In genomic region chr7:30660331-30661255, GRCh38 we compare ENCODE assay signal across 21 cellular contexts. TPM values are rescaled to one million over a fixed set of nuclear protein-coding genes. Genes with fewer than 3 reads are reported as not detected.
DNase-seq lines count a peak whose midpoint lies in the region; ATAC-seq, FAIRE-seq and TF ChIP-seq lines count a peak whose summit lies in the region.
"Had no signal": no experiment of that assay in that cellular context is flagged by ENCODE, and none has a peak within 500 bp of the region (broad histone marks: within the 10 kb centered on the region; RNA-seq: fewer than 3 reads in every experiment).

No MANE protein-coding gene starts in this region.

- H3K4me2 ChIP-seq in K562 (ENCODE audit: insufficient read depth, low read length) = no peak overlapping the region
- H3K4me2 ChIP-seq: PC-9 had no signal

- no peak for FAIRE-seq in K562 (lab: Jason Lieb, UNC)

- H3K4me3 Mint-ChIP-seq in CD14-positive monocyte = no peak overlapping the region
- H3K4me3 Mint-ChIP-seq: natural killer cell had no signal

- POLR2A ChIA-PET in K562 (lab: Yijun Ruan, JAX) = interaction anchor here (0.7 to 2.3 kb wide), 2 partner anchors 13 to 20 kb away, joined by 5 to 16 read pairs; no protein-coding TSS in a partner anchor

- in situ Hi-C loops in K562 (cut with MboI) = no loop called here

- no peaks in the 10 kb centered on the region for H3K79me2 ChIP-seq in K562 (ENCODE audit: control insufficient read depth, insufficient read depth, low read length)

- H3K27me3 ChIP-seq in K562 (ENCODE audit: control insufficient read depth in 2 of 2, insufficient read depth in 2 of 2, low read length in 2 of 2) = peaks cover 4 to 64% of the 10 kb centered on the region in 2 experiments; a peak in 4 of 5 replicates
- H3K27me3 ChIP-seq: ascending aorta had no signal

- peaks cover 0 to 1% of the 10 kb centered on the region in 2 experiments; a peak in 1 of 5 replicates for H3K4me1 ChIP-seq in K562 (replicated peaks in 1 of 2; ENCODE audit: control insufficient read depth in 2 of 2, insufficient read depth in 2 of 2, low read length in 2 of 2)
- H3K4me1 ChIP-seq: ascending aorta, gastroesophageal sphincter had no signal

- H3K27ac ChIP-seq in K562 (ENCODE audit: extremely low read depth, low read depth, low read length) = no peak overlapping the region
- H3K27ac ChIP-seq: ascending aorta, epithelial cell of prostate, gastroesophageal sphincter, HL-60, PC-9 had no signal

- CTCF ChIA-PET in K562 (lab: Yijun Ruan, JAX; ENCODE audit: low intra/inter-chr PET ratio) = no interaction called here

- BruUV-seq in K562 (replicated peaks; lab: Mats Ljungman, UMichigan) = no TSS peak

- peaks cover 4% of the 10 kb centered on the region; the same call in 1 of the 2 replicates for H4K20me1 ChIP-seq in K562 (replicated peaks; ENCODE audit: control insufficient read depth, insufficient read depth, low read length)

- TF ChIP-seq POLR2A in K562 (conservative IDR thresholded peaks at IDR 0.05) = no peak

- TF ChIP-seq CTCF in CD14-positive monocyte (IDR thresholded peaks at IDR 0.05) (no peak), K562 (IDR thresholded peaks at IDR 0.05 in 2 of 3, conservative IDR thresholded peaks at IDR 0.05 in 1 of 3; ENCODE audit: insufficient read depth in 2 of 3, low read depth in 1 of 3, low read length in 3 of 3) (no peak)

- H3K9me3 ChIP-seq in K562 (replicated peaks; ENCODE audit: control insufficient read depth, insufficient read depth, low read depth, low read length) = no peaks in the 10 kb centered on the region
- H3K9me3 ChIP-seq: ascending aorta, gastroesophageal sphincter had no signal

- peak; percentile 25 for DNase-seq in CD14-positive monocyte (ENCODE audit: low spot score)
- DNase-seq in DMS79 treated with DMSO at 0.1 percent for 48 hours (lab: John Stamatoyannopoulos, UW) = peak; percentile 83
- DNase-seq in NCI-H345 (lab: John Stamatoyannopoulos, UW) = peak; percentile 95
- DNase-seq in K562 (ENCODE audit: extremely low read depth in 1 of 4, low spot score in 3 of 4) = no peak
- DNase-seq in activated CD8-positive, alpha-beta memory T cell treated with anti-CD3 and anti-CD28 coated beads, Interleukin-2, amount 50 U/mL, for 48 hours = no peak
- DNase-seq in globus pallidus (ENCODE audit: low spot score) = no peak
- no peak for DNase-seq in central memory CD4-positive, alpha-beta T cell
- no peak for DNase-seq in left colon
- DNase-seq: activated CD8-positive, alpha-beta memory T cell treated with anti-CD3 and anti-CD28 coated beads for 24 hours; AML-193; cortex of kidney; DND-41; KG1; natural killer cell; NCI-H187; PC-9 had no signal

- 3% methylated on average over 15 of the region's 16 CpGs for whole genome bisulfite sequencing in K562 (ENCODE audit: insufficient coverage, low coverage, missing lambda C conversion rate)

- ATAC-seq in K562 (no peak), left colon (no peak)
- ATAC-seq: gastroesophageal sphincter, natural killer cell had no signal

- H3K4me3 ChIP-seq in K562 = no peak overlapping the region
- H3K4me3 ChIP-seq: ascending aorta, gastroesophageal sphincter, lung, PC-9 had no signal

- no peaks in the 10 kb centered on the region for H3K36me3 ChIP-seq in K562 (ENCODE audit: control insufficient read depth, insufficient read depth, low read length)
- H3K36me3 ChIP-seq: ascending aorta, gastroesophageal sphincter had no signal

- H3K27ac Mint-ChIP-seq in CD14-positive monocyte = no peak overlapping the region
- H3K27ac Mint-ChIP-seq: natural killer cell had no signal

- no peak for TF ChIP-seq RAD21 in K562 (CRISPR knock-in tag; conservative IDR thresholded peaks at IDR 0.05 in 1 of 2, IDR thresholded peaks at IDR 0.05 in 1 of 2)

- H2AFZ ChIP-seq in K562 (ENCODE audit: low read depth, low read length) = no peak overlapping the region
- H2AFZ ChIP-seq: PC-9 had no signal

- no peaks in the 10 kb centered on the region for H3K36me3 Mint-ChIP-seq in CD14-positive monocyte
- H3K36me3 Mint-ChIP-seq: natural killer cell had no signal

- peaks cover 4% of the 10 kb centered on the region for H3K9me1 ChIP-seq in K562 (ENCODE audit: control insufficient read depth, insufficient read depth, low read length)

- peaks cover 9% of the 10 kb centered on the region for H3K4me1 Mint-ChIP-seq in CD14-positive monocyte
- H3K4me1 Mint-ChIP-seq: natural killer cell had no signal

- intact Hi-C loops in CD14-positive monocyte (cut with micrococcal nuclease) (no loop called here), K562 (cut with micrococcal nuclease) (no loop called here), left colon (cut with DNase I, micrococcal nuclease) (no loop called here)

- H3K27me3 Mint-ChIP-seq in CD14-positive monocyte (ENCODE audit: low read depth in 3 of 3) = peaks cover 0 to 6% (median 1%) of the 10 kb centered on the region in 3 donors

- peaks cover 0 to 2% (median 0%) of the 10 kb centered on the region in 7 donors for H3K9me3 Mint-ChIP-seq in CD14-positive monocyte
- H3K9me3 Mint-ChIP-seq: natural killer cell had no signal

- H3K9ac ChIP-seq in K562 (ENCODE audit: insufficient read depth in 1 of 2, low read depth in 2 of 2, low read length in 2 of 2) = no peak overlapping the region

- TF ChIP-seq EP300 in K562 (IDR thresholded peaks at IDR 0.05; ENCODE audit: low read length) = no peak

TF ChIP-seq in K562, 482 proteins besides CTCF, POLR2A, EP300 and RAD21:
- TF ChIP-seq USF1 (CRISPR knock-in tag; IDR thresholded peaks at IDR 0.05) (no peak), NFIC (IDR thresholded peaks at IDR 0.05) (peak; percentile 56)
TF ChIP-seq in K562: peak in this region for 1.

RNA-seq across cellular contexts. Expression of gene CRHR2, which starts 21.7 kb away (rescaled TPM):
- polyA plus RNA-seq in CD14-positive monocyte (not detected), K562 (2011; rRNA removed) (not detected in 2 replicates), K562 (2014; fragmentation: Illumina TruSeq; extraction: Trizol) (not detected in 2 replicates), K562 (2014; fragmentation: Nextera tagmentation; extraction: Ambion mirVana) (not detected), K562 (2014; rRNA removed) (not detected in 2 replicates)
- total RNA-seq in K562 (2011; cell fraction: chromatin; rRNA removed; ENCODE audit: low replicate concordance) = not detected in 2 replicates
- not detected in 2 replicates for total RNA-seq in K562 (2011; cell fraction: nucleolus; rRNA removed)
- total RNA-seq in K562 (2011; cell fraction: nucleoplasm; rRNA removed) = not detected in 2 replicates
- total RNA-seq in K562 (2014; rRNA removed) (not detected in 2 replicates), K562 (2014; rRNA removed; fragmentation: Illumina TruSeq; extraction: Trizol) (not detected in 2 replicates), K562 (2015; rRNA removed; fragmentation: Illumina TruSeq; extraction: Trizol) (not detected in 2 replicates), K562 (2021) (not detected in 2 replicates), left colon (under 1 TPM in 1 of 2 donors, not detected in 1; 0.09 TPM)
- not detected in 2 replicates for polyA plus RNA-seq in K562 (2011; cell fraction: cytosol; rRNA removed)
- polyA plus RNA-seq in K562 (2011; cell fraction: nucleus; rRNA removed) = not detected in 2 replicates
- polyA plus RNA-seq in K562 (2012) = not detected in 2 replicates
- polyA minus RNA-seq in K562 (2011; rRNA and poly(A)+ RNA removed) = not detected in 2 replicates
- polyA minus RNA-seq in K562 (2011; cell fraction: cytosol; rRNA and poly(A)+ RNA removed) = not detected in 2 replicates
- polyA minus RNA-seq in K562 (2011; cell fraction: nucleus; rRNA and poly(A)+ RNA removed) = not detected in 2 replicates
- total RNA-seq: natural killer cell, PC-9 had no signal

Comparison
In these comparisons a context has a peak if more than half of its experiments do, and no peak if none do; other contexts are left out.
1. DNase-seq: peak in CD14-positive monocyte (single experiment), DMS79 treated with DMSO at 0.1 percent for 48 hours (single experiment) and NCI-H345 (single experiment); none in K562 (0 of 4), activated CD8-positive, alpha-beta memory T cell treated with anti-CD3 and anti-CD28 coated beads, Interleukin-2, amount 50 U/mL, for 48 hours (single experiment), globus pallidus (single experiment), central memory CD4-positive, alpha-beta T cell (single experiment) and left colon (0 of 2).